Comparison of ENCODE assay signal across 1 cellular context in the genomic region with DNA sequence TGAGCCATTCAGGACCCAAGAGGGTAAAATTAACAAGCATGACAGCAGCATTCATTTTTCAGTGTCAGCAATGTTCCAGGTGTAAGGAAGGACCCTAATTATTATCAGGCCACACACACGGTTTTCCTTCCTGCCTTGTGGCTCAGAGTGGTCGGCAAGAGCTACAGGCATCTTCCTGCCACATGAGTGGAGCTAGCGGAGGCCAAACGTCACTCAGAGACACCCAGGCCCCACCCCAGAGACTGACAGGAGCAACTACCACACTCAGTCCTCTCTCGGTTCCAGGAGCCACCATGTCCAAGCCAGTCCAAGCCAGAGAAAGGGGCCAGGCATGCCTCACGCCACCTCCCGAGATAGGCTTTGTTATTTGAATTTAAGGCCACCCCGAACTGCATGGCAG.
TF ChIP-seq lines count a peak whose summit lies in the region.

No MANE protein-coding gene starts in this region.

TF ChIP-seq in SK-N-SH, 30 proteins besides CTCF, POLR2A, EP300 and RAD21 (continued from another document):
- TF ChIP-seq, protein P1, sequence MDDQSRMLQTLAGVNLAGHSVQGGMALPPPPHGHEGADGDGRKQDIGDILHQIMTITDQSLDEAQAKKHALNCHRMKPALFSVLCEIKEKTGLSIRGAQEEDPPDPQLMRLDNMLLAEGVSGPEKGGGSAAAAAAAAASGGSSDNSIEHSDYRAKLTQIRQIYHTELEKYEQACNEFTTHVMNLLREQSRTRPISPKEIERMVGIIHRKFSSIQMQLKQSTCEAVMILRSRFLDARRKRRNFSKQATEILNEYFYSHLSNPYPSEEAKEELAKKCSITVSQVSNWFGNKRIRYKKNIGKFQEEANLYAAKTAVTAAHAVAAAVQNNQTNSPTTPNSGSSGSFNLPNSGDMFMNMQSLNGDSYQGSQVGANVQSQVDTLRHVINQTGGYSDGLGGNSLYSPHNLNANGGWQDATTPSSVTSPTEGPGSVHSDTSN (IDR thresholded peaks at IDR 0.05), result no peak
- TF ChIP-seq RCOR1 (IDR thresholded peaks at IDR 0.05; ENCODE audit: low read length) (no peak), MEF2A (IDR thresholded peaks at IDR 0.05; ENCODE audit: borderline replicate concordance, low read depth) (no peak), MXI1 (IDR thresholded peaks at IDR 0.05; ENCODE audit: low read depth, low read length) (no peak), GABPA (IDR thresholded peaks at IDR 0.05; ENCODE audit: low read depth) (no peak), FOSL2 (IDR thresholded peaks at IDR 0.05; ENCODE audit: borderline replicate concordance, low read depth) (no peak), CHD2 (IDR thresholded peaks at IDR 0.05; ENCODE audit: low read length, partially characterized antibody) (no peak), NFIC (IDR thresholded peaks at IDR 0.05; ENCODE audit: borderline replicate concordance) (no peak), TEAD4 (IDR thresholded peaks at IDR 0.05; ENCODE audit: borderline replicate concordance, insufficient read depth) (no peak), RXRA (IDR thresholded peaks at IDR 0.05; ENCODE audit: borderline replicate concordance, low read depth) (no peak), POLR2AphosphoS5 (IDR thresholded peaks at IDR 0.05; ENCODE audit: low read depth, low read length) (no peak), REST (IDR thresholded peaks at IDR 0.05; ENCODE audit: low read depth, low read length) (no peak), SMC3 (IDR thresholded peaks at IDR 0.05; ENCODE audit: low read depth, low read length) (no peak)
- TF ChIP-seq, protein P2, sequence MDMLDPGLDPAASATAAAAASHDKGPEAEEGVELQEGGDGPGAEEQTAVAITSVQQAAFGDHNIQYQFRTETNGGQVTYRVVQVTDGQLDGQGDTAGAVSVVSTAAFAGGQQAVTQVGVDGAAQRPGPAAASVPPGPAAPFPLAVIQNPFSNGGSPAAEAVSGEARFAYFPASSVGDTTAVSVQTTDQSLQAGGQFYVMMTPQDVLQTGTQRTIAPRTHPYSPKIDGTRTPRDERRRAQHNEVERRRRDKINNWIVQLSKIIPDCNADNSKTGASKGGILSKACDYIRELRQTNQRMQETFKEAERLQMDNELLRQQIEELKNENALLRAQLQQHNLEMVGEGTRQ (IDR thresholded peaks at IDR 0.05; ENCODE audit: borderline replicate concordance, low read depth, low read length), result no peak
- TF ChIP-seq, protein P3, sequence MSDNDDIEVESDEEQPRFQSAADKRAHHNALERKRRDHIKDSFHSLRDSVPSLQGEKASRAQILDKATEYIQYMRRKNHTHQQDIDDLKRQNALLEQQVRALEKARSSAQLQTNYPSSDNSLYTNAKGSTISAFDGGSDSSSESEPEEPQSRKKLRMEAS (IDR thresholded peaks at IDR 0.05; ENCODE audit: low read depth), result no peak
- TF ChIP-seq, protein P4, sequence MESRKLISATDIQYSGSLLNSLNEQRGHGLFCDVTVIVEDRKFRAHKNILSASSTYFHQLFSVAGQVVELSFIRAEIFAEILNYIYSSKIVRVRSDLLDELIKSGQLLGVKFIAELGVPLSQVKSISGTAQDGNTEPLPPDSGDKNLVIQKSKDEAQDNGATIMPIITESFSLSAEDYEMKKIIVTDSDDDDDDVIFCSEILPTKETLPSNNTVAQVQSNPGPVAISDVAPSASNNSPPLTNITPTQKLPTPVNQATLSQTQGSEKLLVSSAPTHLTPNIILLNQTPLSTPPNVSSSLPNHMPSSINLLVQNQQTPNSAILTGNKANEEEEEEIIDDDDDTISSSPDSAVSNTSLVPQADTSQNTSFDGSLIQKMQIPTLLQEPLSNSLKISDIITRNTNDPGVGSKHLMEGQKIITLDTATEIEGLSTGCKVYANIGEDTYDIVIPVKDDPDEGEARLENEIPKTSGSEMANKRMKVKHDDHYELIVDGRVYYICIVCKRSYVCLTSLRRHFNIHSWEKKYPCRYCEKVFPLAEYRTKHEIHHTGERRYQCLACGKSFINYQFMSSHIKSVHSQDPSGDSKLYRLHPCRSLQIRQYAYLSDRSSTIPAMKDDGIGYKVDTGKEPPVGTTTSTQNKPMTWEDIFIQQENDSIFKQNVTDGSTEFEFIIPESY (IDR thresholded peaks at IDR 0.05; ENCODE audit: borderline replicate concordance, low read depth), result no peak
